Comparison of ENCODE assay signal across 1 cellular context in the genomic region with DNA sequence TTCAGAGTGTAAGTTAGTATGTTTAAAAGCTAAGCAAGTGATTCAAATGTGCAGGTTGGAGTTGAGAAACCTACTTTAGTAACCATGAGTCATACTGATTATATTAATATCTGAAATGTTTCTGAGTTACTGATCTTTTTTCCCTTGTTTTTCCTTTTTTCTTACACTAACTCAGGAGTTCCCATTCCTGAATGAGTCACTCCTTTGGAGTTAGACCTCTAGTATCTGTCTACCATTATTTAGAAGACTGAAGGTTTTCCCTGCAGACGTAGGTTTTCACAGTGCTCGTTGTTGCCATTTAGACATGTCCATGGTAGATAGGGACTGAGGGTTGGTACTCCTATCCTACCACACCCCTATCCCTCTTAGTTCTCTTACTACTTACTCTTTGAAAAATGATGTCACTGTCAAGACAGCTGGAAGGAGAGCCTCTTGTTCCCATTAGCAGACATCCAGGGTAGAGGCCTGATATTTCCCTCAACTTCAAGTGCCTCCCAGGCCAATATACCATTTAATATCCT.
TF ChIP-seq lines count a peak whose summit lies in the region.

No MANE protein-coding gene starts in this region.

TF ChIP-seq in WTC11, 78 proteins besides CTCF, POLR2A, EP300 and RAD21 (continued from another document):
- TF ChIP-seq, protein P1, sequence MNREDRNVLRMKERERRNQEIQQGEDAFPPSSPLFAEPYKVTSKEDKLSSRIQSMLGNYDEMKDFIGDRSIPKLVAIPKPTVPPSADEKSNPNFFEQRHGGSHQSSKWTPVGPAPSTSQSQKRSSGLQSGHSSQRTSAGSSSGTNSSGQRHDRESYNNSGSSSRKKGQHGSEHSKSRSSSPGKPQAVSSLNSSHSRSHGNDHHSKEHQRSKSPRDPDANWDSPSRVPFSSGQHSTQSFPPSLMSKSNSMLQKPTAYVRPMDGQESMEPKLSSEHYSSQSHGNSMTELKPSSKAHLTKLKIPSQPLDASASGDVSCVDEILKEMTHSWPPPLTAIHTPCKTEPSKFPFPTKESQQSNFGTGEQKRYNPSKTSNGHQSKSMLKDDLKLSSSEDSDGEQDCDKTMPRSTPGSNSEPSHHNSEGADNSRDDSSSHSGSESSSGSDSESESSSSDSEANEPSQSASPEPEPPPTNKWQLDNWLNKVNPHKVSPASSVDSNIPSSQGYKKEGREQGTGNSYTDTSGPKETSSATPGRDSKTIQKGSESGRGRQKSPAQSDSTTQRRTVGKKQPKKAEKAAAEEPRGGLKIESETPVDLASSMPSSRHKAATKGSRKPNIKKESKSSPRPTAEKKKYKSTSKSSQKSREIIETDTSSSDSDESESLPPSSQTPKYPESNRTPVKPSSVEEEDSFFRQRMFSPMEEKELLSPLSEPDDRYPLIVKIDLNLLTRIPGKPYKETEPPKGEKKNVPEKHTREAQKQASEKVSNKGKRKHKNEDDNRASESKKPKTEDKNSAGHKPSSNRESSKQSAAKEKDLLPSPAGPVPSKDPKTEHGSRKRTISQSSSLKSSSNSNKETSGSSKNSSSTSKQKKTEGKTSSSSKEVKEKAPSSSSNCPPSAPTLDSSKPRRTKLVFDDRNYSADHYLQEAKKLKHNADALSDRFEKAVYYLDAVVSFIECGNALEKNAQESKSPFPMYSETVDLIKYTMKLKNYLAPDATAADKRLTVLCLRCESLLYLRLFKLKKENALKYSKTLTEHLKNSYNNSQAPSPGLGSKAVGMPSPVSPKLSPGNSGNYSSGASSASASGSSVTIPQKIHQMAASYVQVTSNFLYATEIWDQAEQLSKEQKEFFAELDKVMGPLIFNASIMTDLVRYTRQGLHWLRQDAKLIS (CRISPR knock-in tag; IDR thresholded peaks at IDR 0.05; ENCODE audit: borderline replicate concordance), result no peak
- no peak for TF ChIP-seq HMGA2 (CRISPR knock-in tag; IDR thresholded peaks at IDR 0.05)
- no peak for TF ChIP-seq NR2C2 (CRISPR knock-in tag; IDR thresholded peaks at IDR 0.05)
- TF ChIP-seq MXD4 (CRISPR knock-in tag; IDR thresholded peaks at IDR 0.05; ENCODE audit: borderline replicate concordance), result no peak
- TF ChIP-seq OVOL2 (CRISPR knock-in tag; IDR thresholded peaks at IDR 0.05; ENCODE audit: borderline replicate concordance), result no peak
- TF ChIP-seq, protein P2, sequence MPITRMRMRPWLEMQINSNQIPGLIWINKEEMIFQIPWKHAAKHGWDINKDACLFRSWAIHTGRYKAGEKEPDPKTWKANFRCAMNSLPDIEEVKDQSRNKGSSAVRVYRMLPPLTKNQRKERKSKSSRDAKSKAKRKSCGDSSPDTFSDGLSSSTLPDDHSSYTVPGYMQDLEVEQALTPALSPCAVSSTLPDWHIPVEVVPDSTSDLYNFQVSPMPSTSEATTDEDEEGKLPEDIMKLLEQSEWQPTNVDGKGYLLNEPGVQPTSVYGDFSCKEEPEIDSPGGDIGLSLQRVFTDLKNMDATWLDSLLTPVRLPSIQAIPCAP (CRISPR knock-in tag; IDR thresholded peaks at IDR 0.05), result no peak
- no peak for TF ChIP-seq SP1 (CRISPR knock-in tag; conservative IDR thresholded peaks at IDR 0.05)
- TF ChIP-seq ETV6 (CRISPR knock-in tag; IDR thresholded peaks at IDR 0.05), result no peak
